ENCODE assay signal across 6 cellular contexts in genomic region chr11:119996556-119996955, GRCh38.
"Had no signal": no experiment of that assay in that cellular context is flagged by ENCODE, and none has a peak within 500 bp of the region (broad histone marks: within the 10 kb centered on the region; RNA-seq: fewer than 3 reads in every experiment).

No MANE protein-coding gene starts in this region.

- H3K4me2 ChIP-seq: GM23338 had no signal

- H2AFZ ChIP-seq: GM23338 had no signal

- H3K4me3 ChIP-seq: GM23338 had no signal

- H3K27ac ChIP-seq: HL-60 had no signal

- DNase-seq: H9, HCEC 1CT, KBM-7 had no signal

- ATAC-seq: GM23338, HepG2 had no signal
